18 cellular contexts compared by ENCODE assay signal in the genomic region with DNA sequence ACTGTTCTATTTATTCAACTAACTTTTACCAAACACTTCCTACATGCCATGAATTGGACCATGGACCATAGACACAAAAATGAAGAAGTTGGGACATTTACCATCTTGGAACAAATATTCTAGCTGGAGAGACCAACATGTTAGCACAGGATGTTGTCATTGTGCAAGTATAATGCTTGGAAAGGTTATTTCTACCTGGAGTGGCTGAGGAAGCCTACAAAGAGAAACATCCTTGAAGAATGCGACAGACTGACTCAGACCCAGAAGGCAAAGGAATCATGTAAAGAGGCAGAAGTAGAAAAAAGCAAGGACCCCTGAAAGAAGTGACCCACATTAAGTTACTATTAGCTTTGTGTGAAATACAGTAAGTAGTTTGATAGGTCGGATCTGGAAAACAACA.
A peak's percentile ranks its signal among the peaks of the same experiment; 100 is the strongest.
DNase-seq lines count a peak whose midpoint lies in the region; ATAC-seq and TF ChIP-seq lines count a peak whose summit lies in the region.
"Had no signal": no experiment of that assay in that cellular context is flagged by ENCODE, and none has a peak within 500 bp of the region (broad histone marks: within the 10 kb centered on the region; RNA-seq: fewer than 3 reads in every experiment).

No MANE protein-coding gene starts in this region.

- CTCF ChIA-PET in activated naive CD4-positive, alpha-beta T cell treated with anti-CD3 and anti-CD28 coated beads for 36 hours (lab: Charles Lee): interaction anchor here (0.7 kb wide), 1 partner anchor 9 kb away, joined by 7 read pairs; no protein-coding TSS in a partner anchor

- no peak for TF ChIP-seq CTCF in left lung (IDR thresholded peaks at IDR 0.05)
- TF ChIP-seq CTCF in lung (IDR thresholded peaks at IDR 0.05; ENCODE audit: control extremely low read depth, extremely low read depth): no peak

- 61 to 76% methylated on average over 2 of the region's 2 CpGs for WGBS in lung, 2 donors

- no peaks in the 10 kb centered on the region for H3K4me1 ChIP-seq in left lung
- no peaks in the 10 kb centered on the region for H3K4me1 ChIP-seq in lung (ENCODE audit: control insufficient read depth in 2 of 2, insufficient read depth in 2 of 2, low read length in 2 of 2)
- H3K4me1 ChIP-seq: A549; BLaER1 treated with 17β-estradiol and CSF1 and Interleukin-3, amounts not matched to agents 10 nM and 100 nM; Caco-2 had no signal

- H3K4me1 Mint-ChIP-seq in activated naive CD4-positive, alpha-beta T cell treated with anti-CD3 and anti-CD28 coated beads, Interleukin-2, amount 50 U/mL, for 24 hours: no peaks in the 10 kb centered on the region
- H3K4me1 Mint-ChIP-seq in activated naive CD4-positive, alpha-beta T cell treated with anti-CD3 and anti-CD28 coated beads for 36 hours (ENCODE audit: low read depth): no peaks in the 10 kb centered on the region
- H3K4me1 Mint-ChIP-seq: B cell had no signal

- H3K9me3 Mint-ChIP-seq in activated naive CD4-positive, alpha-beta T cell treated with anti-CD3 and anti-CD28 coated beads, Interleukin-2, amount 50 U/mL, for 24 hours: peaks cover 20% of the 10 kb centered on the region
- peaks cover 9% of the 10 kb centered on the region for H3K9me3 Mint-ChIP-seq in activated naive CD4-positive, alpha-beta T cell treated with anti-CD3 and anti-CD28 coated beads for 36 hours

- no peaks in the 10 kb centered on the region for H3K36me3 Mint-ChIP-seq in activated naive CD4-positive, alpha-beta T cell treated with anti-CD3 and anti-CD28 coated beads, Interleukin-2, amount 50 U/mL, for 24 hours
- H3K36me3 Mint-ChIP-seq in activated naive CD4-positive, alpha-beta T cell treated with anti-CD3 and anti-CD28 coated beads for 36 hours (ENCODE audit: low read depth): no peaks in the 10 kb centered on the region
- H3K36me3 Mint-ChIP-seq: CD8-positive, alpha-beta T cell had no signal

- no peak overlapping the region for H3K4me3 Mint-ChIP-seq in activated naive CD4-positive, alpha-beta T cell treated with anti-CD3 and anti-CD28 coated beads, Interleukin-2, amount 50 U/mL, for 24 hours
- H3K4me3 Mint-ChIP-seq in activated naive CD4-positive, alpha-beta T cell treated with anti-CD3 and anti-CD28 coated beads for 36 hours: no peak overlapping the region
- H3K4me3 Mint-ChIP-seq: B cell; CD4-positive, alpha-beta T cell; CD8-positive, alpha-beta T cell had no signal

- peaks cover 4% of the 10 kb centered on the region for H3K27me3 Mint-ChIP-seq in activated naive CD4-positive, alpha-beta T cell treated with anti-CD3 and anti-CD28 coated beads, Interleukin-2, amount 50 U/mL, for 24 hours
- H3K27me3 Mint-ChIP-seq in activated naive CD4-positive, alpha-beta T cell treated with anti-CD3 and anti-CD28 coated beads for 36 hours (ENCODE audit: low read depth): peaks cover 12% of the 10 kb centered on the region

- H3K9me3 ChIP-seq in left lung: peaks cover 0 to 10% of the 10 kb centered on the region in 2 donors
- no peaks in the 10 kb centered on the region for H3K9me3 ChIP-seq in lung (ENCODE audit: control insufficient read depth in 2 of 2, insufficient read depth in 1 of 2, low read length in 1 of 2)
- H3K9me3 ChIP-seq: A549, Caco-2 had no signal

- no peak for DNase-seq in activated naive CD4-positive, alpha-beta T cell treated with anti-CD3 and anti-CD28 coated beads for 36 hours
- DNase-seq in left lung (no peak), lung (ENCODE audit: low spot score) (no peak), left ventricle myocardium superior (no peak), SKM-1 treated with dmso at 0.1 percent for 144 hours (lab: John Stamatoyannopoulos, UW; ENCODE audit: unreplicated experiment) (no peak)
- DNase-seq: AML-193; Caco-2; Calu3; CD4-positive, alpha-beta T cell; CD8-positive, alpha-beta T cell; DMS79 treated with DMSO at 0.1 percent for 48 hours; GF-D8 had no signal

- intact Hi-C loops in activated naive CD4-positive, alpha-beta T cell treated with anti-CD3 and anti-CD28 coated beads for 36 hours (cut with micrococcal nuclease): no loop called here
- intact Hi-C loops in left lung (cut with DNase I): no loop called here
- intact Hi-C loops in left ventricle myocardium superior (cut with micrococcal nuclease): no loop called here

- H3K27ac ChIP-seq in left lung (no peak overlapping the region), lung (ENCODE audit: low read depth in 1 of 2, low read length in 1 of 2) (no peak overlapping the region)
- H3K27ac ChIP-seq: 22Rv1; A549; BLaER1 treated with 17β-estradiol and CSF1 and Interleukin-3, amounts not matched to agents 10 nM and 100 nM; C4-2B had no signal

- H3K27me3 ChIP-seq in left lung (no peaks in the 10 kb centered on the region), lung (ENCODE audit: control insufficient read depth, insufficient read depth) (no peaks in the 10 kb centered on the region)
- H3K27me3 ChIP-seq: BLaER1 treated with 17β-estradiol and CSF1 and Interleukin-3, amounts not matched to agents 10 nM and 100 nM had no signal

- H3K4me3 ChIP-seq in left lung (no peak overlapping the region), lung (no peak overlapping the region)
- H3K4me3 ChIP-seq: A549; BLaER1 treated with 17β-estradiol and CSF1 and Interleukin-3, amounts not matched to agents 10 nM and 100 nM had no signal

- H3K36me3 ChIP-seq in left lung (no peaks in the 10 kb centered on the region), lung (ENCODE audit: control insufficient read depth in 2 of 2, insufficient read depth in 2 of 2, low read length in 2 of 2) (no peaks in the 10 kb centered on the region)
- H3K36me3 ChIP-seq: BLaER1 treated with 17β-estradiol and CSF1 and Interleukin-3, amounts not matched to agents 10 nM and 100 nM had no signal

- ATAC-seq in left lung: peak; percentile 75
- ATAC-seq in lung (ENCODE audit: insufficient read depth, low FRiP score): peak; percentile 24
- ATAC-seq in left ventricle myocardium superior: no peak
- ATAC-seq: A549; CD8-positive, alpha-beta T cell had no signal

- H3K27ac Mint-ChIP-seq in activated naive CD4-positive, alpha-beta T cell treated with anti-CD3 and anti-CD28 coated beads, Interleukin-2, amount 50 U/mL, for 24 hours: peak overlapping the region; percentile 8
- H3K27ac Mint-ChIP-seq in activated naive CD4-positive, alpha-beta T cell treated with anti-CD3 and anti-CD28 coated beads for 36 hours: no peak overlapping the region
- H3K27ac Mint-ChIP-seq: B cell; CD4-positive, alpha-beta T cell; CD8-positive, alpha-beta T cell had no signal
